1 cellular context compared by ENCODE assay signal in the genomic region with DNA sequence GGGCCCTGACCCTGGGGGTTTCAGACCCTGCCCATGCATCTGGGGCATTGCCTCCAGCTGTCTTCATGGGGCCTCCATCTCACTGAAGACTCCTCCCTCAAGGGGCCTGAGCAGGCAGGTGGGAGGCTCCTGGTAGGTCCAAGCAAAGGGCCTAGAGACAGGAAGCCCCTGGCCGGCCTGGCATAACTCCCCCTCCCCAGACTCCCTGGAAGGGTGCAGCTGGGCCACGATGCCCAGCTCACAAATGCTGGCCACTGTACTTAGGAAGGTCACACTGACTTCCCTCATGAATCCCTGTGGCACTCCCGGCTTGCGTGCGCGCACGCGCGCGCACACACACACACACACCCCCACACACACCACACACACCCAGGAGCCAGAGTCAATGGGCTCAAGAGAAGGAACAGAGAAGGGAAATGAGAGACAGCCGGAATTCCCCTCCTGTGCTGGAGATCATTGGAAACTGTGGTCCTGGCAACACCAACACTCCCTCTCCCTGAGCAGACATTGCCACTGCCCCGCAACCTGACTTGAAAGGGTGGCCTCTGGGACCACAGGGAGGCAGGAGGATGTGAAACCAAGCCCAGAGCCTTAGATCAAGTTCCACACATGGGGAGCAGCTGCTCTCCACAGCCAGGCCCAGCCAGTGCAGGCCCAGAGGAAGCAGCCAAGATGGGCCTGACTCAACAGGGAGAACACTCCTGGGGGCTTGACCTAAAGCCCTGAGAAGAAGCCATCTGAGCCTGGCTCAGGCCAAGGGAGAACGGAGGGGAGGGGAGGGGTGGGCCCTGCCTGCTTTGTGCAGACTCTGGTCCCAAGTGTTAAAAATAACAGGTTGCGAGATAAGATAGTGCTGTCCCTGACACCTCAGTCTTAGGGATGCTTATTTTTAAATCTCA.
TF ChIP-seq lines count a peak whose summit lies in the region.

No MANE protein-coding gene starts in this region.

TF ChIP-seq in GM12878, 131 proteins besides CTCF, POLR2A, EP300 and RAD21 (continued from another document and continues in another):
- TF ChIP-seq, protein P1, sequence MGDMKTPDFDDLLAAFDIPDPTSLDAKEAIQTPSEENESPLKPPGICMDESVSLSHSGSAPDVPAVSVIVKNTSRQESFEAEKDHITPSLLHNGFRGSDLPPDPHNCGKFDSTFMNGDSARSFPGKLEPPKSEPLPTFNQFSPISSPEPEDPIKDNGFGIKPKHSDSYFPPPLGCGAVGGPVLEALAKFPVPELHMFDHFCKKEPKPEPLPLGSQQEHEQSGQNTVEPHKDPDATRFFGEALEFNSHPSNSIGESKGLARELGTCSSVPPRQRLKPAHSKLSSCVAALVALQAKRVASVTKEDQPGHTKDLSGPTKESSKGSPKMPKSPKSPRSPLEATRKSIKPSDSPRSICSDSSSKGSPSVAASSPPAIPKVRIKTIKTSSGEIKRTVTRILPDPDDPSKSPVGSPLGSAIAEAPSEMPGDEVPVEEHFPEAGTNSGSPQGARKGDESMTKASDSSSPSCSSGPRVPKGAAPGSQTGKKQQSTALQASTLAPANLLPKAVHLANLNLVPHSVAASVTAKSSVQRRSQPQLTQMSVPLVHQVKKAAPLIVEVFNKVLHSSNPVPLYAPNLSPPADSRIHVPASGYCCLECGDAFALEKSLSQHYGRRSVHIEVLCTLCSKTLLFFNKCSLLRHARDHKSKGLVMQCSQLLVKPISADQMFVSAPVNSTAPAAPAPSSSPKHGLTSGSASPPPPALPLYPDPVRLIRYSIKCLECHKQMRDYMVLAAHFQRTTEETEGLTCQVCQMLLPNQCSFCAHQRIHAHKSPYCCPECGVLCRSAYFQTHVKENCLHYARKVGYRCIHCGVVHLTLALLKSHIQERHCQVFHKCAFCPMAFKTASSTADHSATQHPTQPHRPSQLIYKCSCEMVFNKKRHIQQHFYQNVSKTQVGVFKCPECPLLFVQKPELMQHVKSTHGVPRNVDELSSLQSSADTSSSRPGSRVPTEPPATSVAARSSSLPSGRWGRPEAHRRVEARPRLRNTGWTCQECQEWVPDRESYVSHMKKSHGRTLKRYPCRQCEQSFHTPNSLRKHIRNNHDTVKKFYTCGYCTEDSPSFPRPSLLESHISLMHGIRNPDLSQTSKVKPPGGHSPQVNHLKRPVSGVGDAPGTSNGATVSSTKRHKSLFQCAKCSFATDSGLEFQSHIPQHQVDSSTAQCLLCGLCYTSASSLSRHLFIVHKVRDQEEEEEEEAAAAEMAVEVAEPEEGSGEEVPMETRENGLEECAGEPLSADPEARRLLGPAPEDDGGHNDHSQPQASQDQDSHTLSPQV (IDR thresholded peaks at IDR 0.05) = no peak
- TF ChIP-seq HSF1 (IDR thresholded peaks at IDR 0.05; ENCODE audit: low read depth, low read length) = no peak
- TF ChIP-seq, protein P2, sequence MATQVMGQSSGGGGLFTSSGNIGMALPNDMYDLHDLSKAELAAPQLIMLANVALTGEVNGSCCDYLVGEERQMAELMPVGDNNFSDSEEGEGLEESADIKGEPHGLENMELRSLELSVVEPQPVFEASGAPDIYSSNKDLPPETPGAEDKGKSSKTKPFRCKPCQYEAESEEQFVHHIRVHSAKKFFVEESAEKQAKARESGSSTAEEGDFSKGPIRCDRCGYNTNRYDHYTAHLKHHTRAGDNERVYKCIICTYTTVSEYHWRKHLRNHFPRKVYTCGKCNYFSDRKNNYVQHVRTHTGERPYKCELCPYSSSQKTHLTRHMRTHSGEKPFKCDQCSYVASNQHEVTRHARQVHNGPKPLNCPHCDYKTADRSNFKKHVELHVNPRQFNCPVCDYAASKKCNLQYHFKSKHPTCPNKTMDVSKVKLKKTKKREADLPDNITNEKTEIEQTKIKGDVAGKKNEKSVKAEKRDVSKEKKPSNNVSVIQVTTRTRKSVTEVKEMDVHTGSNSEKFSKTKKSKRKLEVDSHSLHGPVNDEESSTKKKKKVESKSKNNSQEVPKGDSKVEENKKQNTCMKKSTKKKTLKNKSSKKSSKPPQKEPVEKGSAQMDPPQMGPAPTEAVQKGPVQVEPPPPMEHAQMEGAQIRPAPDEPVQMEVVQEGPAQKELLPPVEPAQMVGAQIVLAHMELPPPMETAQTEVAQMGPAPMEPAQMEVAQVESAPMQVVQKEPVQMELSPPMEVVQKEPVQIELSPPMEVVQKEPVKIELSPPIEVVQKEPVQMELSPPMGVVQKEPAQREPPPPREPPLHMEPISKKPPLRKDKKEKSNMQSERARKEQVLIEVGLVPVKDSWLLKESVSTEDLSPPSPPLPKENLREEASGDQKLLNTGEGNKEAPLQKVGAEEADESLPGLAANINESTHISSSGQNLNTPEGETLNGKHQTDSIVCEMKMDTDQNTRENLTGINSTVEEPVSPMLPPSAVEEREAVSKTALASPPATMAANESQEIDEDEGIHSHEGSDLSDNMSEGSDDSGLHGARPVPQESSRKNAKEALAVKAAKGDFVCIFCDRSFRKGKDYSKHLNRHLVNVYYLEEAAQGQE (IDR thresholded peaks at IDR 0.05; ENCODE audit: low read depth, low read length) = no peak
- TF ChIP-seq SMAD1 (IDR thresholded peaks at IDR 0.05; ENCODE audit: low read depth, partially characterized antibody) = no peak
- TF ChIP-seq ZNF384 (IDR thresholded peaks at IDR 0.05; ENCODE audit: borderline replicate concordance, low read depth, low read length) = no peak
- TF ChIP-seq SIX5 (IDR thresholded peaks at IDR 0.05; ENCODE audit: low read depth, low read length, severe bottlenecking) = no peak
- no peak for TF ChIP-seq ZSCAN29 (IDR thresholded peaks at IDR 0.05)
- TF ChIP-seq, protein P3, sequence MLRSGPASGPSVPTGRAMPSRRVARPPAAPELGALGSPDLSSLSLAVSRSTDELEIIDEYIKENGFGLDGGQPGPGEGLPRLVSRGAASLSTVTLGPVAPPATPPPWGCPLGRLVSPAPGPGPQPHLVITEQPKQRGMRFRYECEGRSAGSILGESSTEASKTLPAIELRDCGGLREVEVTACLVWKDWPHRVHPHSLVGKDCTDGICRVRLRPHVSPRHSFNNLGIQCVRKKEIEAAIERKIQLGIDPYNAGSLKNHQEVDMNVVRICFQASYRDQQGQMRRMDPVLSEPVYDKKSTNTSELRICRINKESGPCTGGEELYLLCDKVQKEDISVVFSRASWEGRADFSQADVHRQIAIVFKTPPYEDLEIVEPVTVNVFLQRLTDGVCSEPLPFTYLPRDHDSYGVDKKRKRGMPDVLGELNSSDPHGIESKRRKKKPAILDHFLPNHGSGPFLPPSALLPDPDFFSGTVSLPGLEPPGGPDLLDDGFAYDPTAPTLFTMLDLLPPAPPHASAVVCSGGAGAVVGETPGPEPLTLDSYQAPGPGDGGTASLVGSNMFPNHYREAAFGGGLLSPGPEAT (IDR thresholded peaks at IDR 0.05; ENCODE audit: low read depth) = peak; percentile 71
- TF ChIP-seq PKNOX1 (IDR thresholded peaks at IDR 0.05) = no peak
- no peak for TF ChIP-seq RBBP5 (conservative IDR thresholded peaks at IDR 0.05)
- no peak for TF ChIP-seq STAT1 (conservative IDR thresholded peaks at IDR 0.05)
- TF ChIP-seq JUND (IDR thresholded peaks at IDR 0.05; ENCODE audit: low read depth, low read length) = no peak
- TF ChIP-seq HDAC6 (IDR thresholded peaks at IDR 0.05; ENCODE audit: unreplicated experiment) = no peak
- TF ChIP-seq NR2C2 (IDR thresholded peaks at IDR 0.05; ENCODE audit: borderline replicate concordance, control insufficient read depth, insufficient read length, low read depth) = no peak
- no peak for TF ChIP-seq SMC3 (IDR thresholded peaks at IDR 0.05; ENCODE audit: borderline replicate concordance, low read length)
- no peak for TF ChIP-seq TCF3 (IDR thresholded peaks at IDR 0.05; ENCODE audit: borderline replicate concordance, insufficient read depth, low read depth, low read length)
- TF ChIP-seq BRCA1 (IDR thresholded peaks at IDR 0.05; ENCODE audit: low read depth, low read length) = no peak
- no peak for TF ChIP-seq WRNIP1 (IDR thresholded peaks at IDR 0.05; ENCODE audit: borderline replicate concordance, low read depth, low read length)
- no peak for TF ChIP-seq NR2C1 (IDR thresholded peaks at IDR 0.05)
- no peak for TF ChIP-seq RB1 (IDR thresholded peaks at IDR 0.05; ENCODE audit: borderline replicate concordance)
- no peak for TF ChIP-seq EZH2 (IDR thresholded peaks at IDR 0.05; ENCODE audit: borderline replicate concordance, control insufficient read depth, low read depth, low read length)
- no peak for TF ChIP-seq USF1 (IDR thresholded peaks at IDR 0.05; ENCODE audit: borderline replicate concordance, extremely low read length, insufficient read depth, low read depth, low read length)
- peak; percentile 50 for TF ChIP-seq RUNX3 (IDR thresholded peaks at IDR 0.05; ENCODE audit: low read length)
- no peak for TF ChIP-seq TARDBP (IDR thresholded peaks at IDR 0.05; ENCODE audit: borderline replicate concordance)
- TF ChIP-seq PAX8 (IDR thresholded peaks at IDR 0.05) = no peak
- TF ChIP-seq RELA (IDR thresholded peaks at IDR 0.05; ENCODE audit: borderline replicate concordance, partially characterized antibody) = peak; percentile 48
- TF ChIP-seq CREB1 (IDR thresholded peaks at IDR 0.05; ENCODE audit: low read depth) = no peak
- TF ChIP-seq TBL1XR1 (IDR thresholded peaks at IDR 0.05; ENCODE audit: low read depth, low read length) = no peak
- TF ChIP-seq CREM (IDR thresholded peaks at IDR 0.05; ENCODE audit: low read depth) = no peak
- TF ChIP-seq E4F1 (IDR thresholded peaks at IDR 0.05; ENCODE audit: borderline replicate concordance, partially characterized antibody) = no peak
- no peak for TF ChIP-seq KAT2A (conservative IDR thresholded peaks at IDR 0.05; ENCODE audit: control insufficient read depth, low read depth, low read length)
- no peak for TF ChIP-seq GABPA (IDR thresholded peaks at IDR 0.05; ENCODE audit: low read depth)
- TF ChIP-seq MAX (IDR thresholded peaks at IDR 0.05; ENCODE audit: low read depth, low read length) = no peak
- TF ChIP-seq MYC (IDR thresholded peaks at IDR 0.05; ENCODE audit: insufficient read depth, insufficient read length, insufficient replicate concordance, low read length, severe bottlenecking) = no peak
- no peak for TF ChIP-seq BCL11A (IDR thresholded peaks at IDR 0.05; ENCODE audit: low read depth, low read length)
- TF ChIP-seq SUZ12 (IDR thresholded peaks at IDR 0.05; ENCODE audit: unreplicated experiment) = no peak
- no peak for TF ChIP-seq MTA3 (IDR thresholded peaks at IDR 0.05; ENCODE audit: borderline replicate concordance, low read length)
- no peak for TF ChIP-seq ZBTB4 (CRISPR knock-in tag; IDR thresholded peaks at IDR 0.05)
